Comparison of ENCODE assay signal across 9 cellular contexts in genomic region chr10:44960482-44961230, GRCh38. TPM values are rescaled to one million over a fixed set of nuclear protein-coding genes. Genes with fewer than 3 reads are reported as not detected.
DNase-seq lines count a peak whose midpoint lies in the region; ATAC-seq and TF ChIP-seq lines count a peak whose summit lies in the region.
"Had no signal": no experiment of that assay in that cellular context is flagged by ENCODE, and none has a peak within 500 bp of the region (broad histone marks: within the 10 kb centered on the region; RNA-seq: fewer than 3 reads in every experiment).

No MANE protein-coding gene starts in this region.

- BruUV-seq in Panc1 (replicated peaks; lab: Mats Ljungman, UMichigan) = no TSS peak

- CTCF ChIA-PET in Panc1 (lab: Charles Lee) = no interaction called here

- no peak overlapping the region for H3K18ac ChIP-seq in trophoblast cell (ENCODE audit: low read length)

- H3K14ac ChIP-seq in trophoblast cell (ENCODE audit: low read length) = peak overlapping the region; percentile 6

- H4K8ac ChIP-seq in trophoblast cell (ENCODE audit: low read depth, low read length) = no peak overlapping the region

- H3K4me3 ChIP-seq in GM06990 (replicated peaks; ENCODE audit: low read depth, low read length) (peak overlapping the region; percentile 81), Panc1 (ENCODE audit: low read depth in 2 of 2, low read length in 2 of 2) (peak overlapping the region; percentile 73 to 78), gastroesophageal sphincter (peak overlapping the region; percentile 61 to 82), trophoblast cell (ENCODE audit: low read depth, low read length) (no peak overlapping the region)

- H4K12ac ChIP-seq in trophoblast cell (ENCODE audit: low read depth, low read length) = no peak overlapping the region

- no peak overlapping the region for H2BK120ac ChIP-seq in trophoblast cell (ENCODE audit: insufficient read depth, low read length, poor library complexity)

- H2AK5ac ChIP-seq in trophoblast cell (ENCODE audit: low read length) = peak overlapping the region; percentile 64

- H3K9me3 ChIP-seq in Panc1 (ENCODE audit: control insufficient read depth, insufficient read depth, low read depth, low read length) (no peaks in the 10 kb centered on the region), gastroesophageal sphincter (no peaks in the 10 kb centered on the region), trophoblast cell (ENCODE audit: insufficient read depth, low read depth, low read length) (peaks cover 2% of the 10 kb centered on the region)

- H3K27ac ChIP-seq in Panc1 (ENCODE audit: low read length) (peak overlapping the region; percentile 77), gastroesophageal sphincter (peak overlapping the region; percentile 52 to 94 (median 92)), trophoblast cell (ENCODE audit: low read depth, low read length) (no peak overlapping the region)

- H3K9ac ChIP-seq in trophoblast cell (ENCODE audit: low read length) = peak overlapping the region; percentile 35

- H3K23ac ChIP-seq in trophoblast cell (ENCODE audit: low read length) = no peak overlapping the region

- H3K4me1 ChIP-seq in Panc1 (ENCODE audit: control insufficient read depth, insufficient read depth, low read length) (peaks cover 45% of the 10 kb centered on the region), gastroesophageal sphincter (peaks cover 0 to 91% (median 36%) of the 10 kb centered on the region in 3 donors), trophoblast cell (ENCODE audit: control insufficient read depth in 1 of 2, insufficient read depth in 2 of 2, low read length in 2 of 2) (peaks cover 39 to 66% of the 10 kb centered on the region in 2 experiments)

- in situ Hi-C loops in Panc1 (cut with HindIII; ENCODE audit: low pct_unique_long_range_greater_than_20kb, low sequenced_read_pairs) = no loop called here

- H3K4ac ChIP-seq in trophoblast cell (ENCODE audit: low read depth, low read length) = no peak overlapping the region

- intact Hi-C loops in Panc1 (cut with micrococcal nuclease; ENCODE audit: unreplicated experiment) = no loop called here

- DNase-seq in GM06990 (ENCODE audit: extremely low read depth, insufficient read length) (no peak), Panc1 (ENCODE audit: low read depth, low spot score) (no peak), trophoblast cell (no peak), midbrain (lab: John Stamatoyannopoulos, UW) (no peak), DMS53 treated with DMSO at 0.1 percent for 48 hours (lab: John Stamatoyannopoulos, UW; ENCODE audit: unreplicated experiment) (no peak), AG20443 (ENCODE audit: low spot score) (no peak)

- peak overlapping the region; percentile 67 for H2BK12ac ChIP-seq in trophoblast cell (ENCODE audit: low read length)

- H2AFZ ChIP-seq in trophoblast cell (ENCODE audit: insufficient read depth, low read length, poor library complexity) = no peak overlapping the region

- whole genome bisulfite sequencing in gastroesophageal sphincter (ENCODE audit: low coverage in 1 of 2), 2 donors = 30 to 43% methylated on average over 1 to 2 of the region's 7 CpGs
- no CpG with 5 or more reads among the region's 7 CpGs for WGBS in trophoblast cell (ENCODE audit: extremely low coverage, insufficient coverage, insufficient read length)

- H3K36me3 ChIP-seq in GM06990 (ENCODE audit: control insufficient read depth, insufficient read depth, low read length) (peaks cover 5% of the 10 kb centered on the region), Panc1 (ENCODE audit: control insufficient read depth, insufficient read depth, low read length) (no peaks in the 10 kb centered on the region), gastroesophageal sphincter (peaks cover 0 to 11% of the 10 kb centered on the region in 2 donors), trophoblast cell (ENCODE audit: control insufficient read depth in 1 of 2, insufficient read depth in 2 of 2, low read length in 2 of 2) (peaks cover 2 to 3% of the 10 kb centered on the region in 2 experiments)

- no peak overlapping the region for H2BK5ac ChIP-seq in trophoblast cell (ENCODE audit: low read depth, low read length, poor library complexity)

- peak overlapping the region; percentile 26 for H4K91ac ChIP-seq in trophoblast cell (ENCODE audit: low read depth, low read length)

- TF ChIP-seq CTCF in GM06990 (IDR thresholded peaks at IDR 0.05; ENCODE audit: insufficient read depth, low read length, poor library complexity, severe bottlenecking) = no peak
- no peak for TF ChIP-seq CTCF in Panc1 (IDR thresholded peaks at IDR 0.05)
- no peak for TF ChIP-seq CTCF in gastroesophageal sphincter (IDR thresholded peaks at IDR 0.05)

- ATAC-seq in Panc1 = no peak
- no peak for ATAC-seq in gastroesophageal sphincter
- no peak for ATAC-seq in HG02981 (IDR thresholded peaks at IDR 0.05; ENCODE audit: unreplicated experiment)

- H3K79me1 ChIP-seq in trophoblast cell (ENCODE audit: low read length) = peaks cover 16% of the 10 kb centered on the region

- POLR2A ChIA-PET in Panc1 (lab: Charles Lee) = no interaction called here

- TF ChIP-seq EP300 in gastroesophageal sphincter (IDR thresholded peaks at IDR 0.05) = no peak

- no peaks in the 10 kb centered on the region for H3K27me3 ChIP-seq in GM06990 (replicated peaks; ENCODE audit: control insufficient read depth, insufficient read depth, low read length)
- H3K27me3 ChIP-seq in Panc1 (ENCODE audit: control insufficient read depth, insufficient read depth, low read length) = no peaks in the 10 kb centered on the region
- H3K27me3 ChIP-seq in gastroesophageal sphincter = no peaks in the 10 kb centered on the region
- no peaks in the 10 kb centered on the region for H3K27me3 ChIP-seq in trophoblast cell (ENCODE audit: insufficient read depth, low read length)

- H3K4me2 ChIP-seq in trophoblast cell (ENCODE audit: low read length) = peak overlapping the region; percentile 84

- no peak for TF ChIP-seq POLR2A in gastroesophageal sphincter (IDR thresholded peaks at IDR 0.05)

- H3K79me2 ChIP-seq in trophoblast cell (ENCODE audit: control insufficient read depth, insufficient read depth, low read length, poor library complexity) = peaks cover 8% of the 10 kb centered on the region

RNA-seq across cellular contexts. Expression of gene RASSF4, which starts 1.1 kb away (rescaled TPM):
- total RNA-seq in Panc1 (2021; ENCODE audit: unreplicated experiment) (13.9 TPM), gastroesophageal sphincter (10 to 100 TPM; 23.5 to 57.7 (median 31.6) TPM)
- 15.7 TPM for polyA plus RNA-seq in Panc1 (2012; ENCODE audit: insufficient read length)
- polyA plus RNA-seq in trophoblast cell (2013) = 9.7 and 11.1 TPM in 2 replicates

RNA-seq across cellular contexts. Expression of gene DEPP1, which starts 18.0 kb away (rescaled TPM):
- total RNA-seq in Panc1 (2021; ENCODE audit: unreplicated experiment) = 16.6 TPM
- 26.2 TPM for polyA plus RNA-seq in Panc1 (2012; ENCODE audit: insufficient read length)
- 100 to 1,000 TPM in 2 of 4 donors, 10 to 100 TPM in 2; 48.3 to 428 (median 103) TPM for total RNA-seq in gastroesophageal sphincter
- polyA plus RNA-seq in trophoblast cell (2013) = 120 and 128 TPM in 2 replicates

RNA-seq across cellular contexts. Expression of gene ZNF22, which starts 40.1 kb away (rescaled TPM):
- total RNA-seq in Panc1 (2021; ENCODE audit: unreplicated experiment) (14.6 TPM), gastroesophageal sphincter (10 to 100 TPM; 19.2 to 35.6 (median 27.1) TPM)
- polyA plus RNA-seq in Panc1 (2012; ENCODE audit: insufficient read length) = 7.9 TPM
- 31.5 and 32.1 TPM in 2 replicates for polyA plus RNA-seq in trophoblast cell (2013)

RNA-seq across cellular contexts. Expression of gene TMEM72, which starts 49.5 kb away (rescaled TPM):
- total RNA-seq in Panc1 (2021; ENCODE audit: unreplicated experiment) (not detected), gastroesophageal sphincter (under 1 TPM in 1 of 4 donors, not detected in 3; 0.35 TPM)
- polyA plus RNA-seq in Panc1 (2012; ENCODE audit: insufficient read length) = not detected
- polyA plus RNA-seq in trophoblast cell (2013) = 0.18 and 0.37 TPM in 2 replicates
- total RNA-seq: frontal cortex had no signal
